8 cellular contexts compared by ENCODE assay signal in genomic region chr2:18387479-18388206, GRCh38.
DNase-seq lines count a peak whose midpoint lies in the region; ATAC-seq, FAIRE-seq and TF ChIP-seq lines count a peak whose summit lies in the region.

No MANE protein-coding gene starts in this region.

- intact Hi-C loops in CD8-positive, alpha-beta T cell (cut with DNase I, micrococcal nuclease) = loop anchor here in 1 of 2 experiments (1.0 to 2.0 kb wide), 2 partner anchors 1476 to 1711 kb away; no protein-coding TSS in a partner anchor
- intact Hi-C loops in activated CD8-positive, alpha-beta T cell treated with anti-CD3 and anti-CD28 coated beads for 36 hours (cut with micrococcal nuclease) = no loop called here
- intact Hi-C loops in endothelial cell of umbilical vein (cut with micrococcal nuclease) (loop anchor here (1.0 kb wide), 5 partner anchors 48 to 1476 kb away; no protein-coding TSS in a partner anchor), mucosa of descending colon (cut with DNase I, micrococcal nuclease) (no loop called here)

- H3K4me3 ChIP-seq in CD8-positive, alpha-beta T cell (ENCODE audit: low read depth, low read length) = no peak overlapping the region
- H3K4me3 ChIP-seq in endothelial cell of umbilical vein (replicated peaks in 1 of 3; ENCODE audit: insufficient read depth in 1 of 3, low read depth in 1 of 3, low read length in 3 of 3) (no peak overlapping the region), mucosa of descending colon (no peak overlapping the region)

- no TSS peak for BruUV-seq in endothelial cell of umbilical vein (replicated peaks; lab: Mats Ljungman, UMichigan)

- no peaks in the 10 kb centered on the region for H3K79me2 ChIP-seq in endothelial cell of umbilical vein (ENCODE audit: control insufficient read depth, insufficient read depth, low read length)

- DNase-seq in CD8-positive, alpha-beta T cell = peak; percentile 19 to 70 (median 45)
- DNase-seq in NCI-H524 treated with DMSO at 0.1 percent for 48 hours (lab: John Stamatoyannopoulos, UW) = peak; percentile 32
- DNase-seq in activated CD8-positive, alpha-beta T cell treated with anti-CD3 and anti-CD28 coated beads for 36 hours = peak; percentile 76
- peak; percentile 74 for DNase-seq in endothelial cell of umbilical vein (ENCODE audit: low read depth, low spot score)
- DNase-seq in mucosa of descending colon = peak; percentile 20 to 85 (median 62)
- peak; percentile 20 to 40 for DNase-seq in stimulated activated CD8-positive, alpha-beta memory T cell treated with anti-CD3 and anti-CD28 coated beads, Interleukin-7, amount 100 ng/mL, for 1 hour (ENCODE audit: low read depth in 2 of 2)

- TF ChIP-seq POLR2A in endothelial cell of umbilical vein (IDR thresholded peaks at IDR 0.05; ENCODE audit: low read depth, low read length) = no peak

- no peaks in the 10 kb centered on the region for H3K4me1 ChIP-seq in CD8-positive, alpha-beta T cell (ENCODE audit: insufficient read depth, low read length)
- peaks cover 12% of the 10 kb centered on the region for H3K4me1 ChIP-seq in endothelial cell of umbilical vein (ENCODE audit: control insufficient read depth, extremely low read depth, insufficient read depth, low read length)
- no peaks in the 10 kb centered on the region for H3K4me1 ChIP-seq in mucosa of descending colon (ENCODE audit: low read depth)

- H3K27ac Mint-ChIP-seq in CD8-positive, alpha-beta T cell = no peak overlapping the region
- H3K27ac Mint-ChIP-seq in activated CD8-positive, alpha-beta T cell treated with anti-CD3 and anti-CD28 coated beads for 36 hours = no peak overlapping the region

- no peak overlapping the region for H2AFZ ChIP-seq in endothelial cell of umbilical vein (ENCODE audit: low read depth, low read length)

- TF ChIP-seq CTCF in CD8-positive, alpha-beta T cell (IDR thresholded peaks at IDR 0.05) = peak; percentile 81
- TF ChIP-seq CTCF in activated CD8-positive, alpha-beta T cell treated with anti-CD3 and anti-CD28 coated beads for 36 hours (IDR thresholded peaks at IDR 0.05) = peak; percentile 90
- TF ChIP-seq CTCF in endothelial cell of umbilical vein (IDR thresholded peaks at IDR 0.05; ENCODE audit: extremely low read depth in 1 of 2, insufficient read depth in 1 of 2, low read depth in 1 of 2, low read length in 2 of 2) = peak; percentile 85 to 92
- TF ChIP-seq CTCF in mucosa of descending colon (IDR thresholded peaks at IDR 0.05) = peak; percentile 85

- POLR2A ChIA-PET in CD8-positive, alpha-beta T cell (lab: Charles Lee) = interaction anchor here (1.1 kb wide), 1 partner anchor 21 kb away, joined by 3 read pairs; no protein-coding TSS in a partner anchor
- POLR2A ChIA-PET in activated CD8-positive, alpha-beta T cell treated with anti-CD3 and anti-CD28 coated beads for 36 hours (lab: Charles Lee) = no interaction called here
- POLR2A ChIA-PET in endothelial cell of umbilical vein (lab: Charles Lee) = no interaction called here

- ATAC-seq in CD8-positive, alpha-beta T cell = peak; percentile 38
- ATAC-seq in GM19395 (IDR thresholded peaks at IDR 0.05; ENCODE audit: unreplicated experiment) = peak; percentile 97
- peak; percentile 87 for ATAC-seq in HG03457 (IDR thresholded peaks at IDR 0.05; ENCODE audit: unreplicated experiment)
- ATAC-seq in activated CD8-positive, alpha-beta T cell treated with anti-CD3 and anti-CD28 coated beads for 36 hours = peak; percentile 80
- peak; percentile 88 for ATAC-seq in mucosa of descending colon

- H3K9me3 Mint-ChIP-seq in CD8-positive, alpha-beta T cell = no peaks in the 10 kb centered on the region
- H3K9me3 Mint-ChIP-seq in activated CD8-positive, alpha-beta T cell treated with anti-CD3 and anti-CD28 coated beads for 36 hours = no peaks in the 10 kb centered on the region

- no peak overlapping the region for H3K4me3 Mint-ChIP-seq in CD8-positive, alpha-beta T cell
- no peak overlapping the region for H3K4me3 Mint-ChIP-seq in activated CD8-positive, alpha-beta T cell treated with anti-CD3 and anti-CD28 coated beads for 36 hours

- peaks cover 2% of the 10 kb centered on the region for H3K27me3 Mint-ChIP-seq in CD8-positive, alpha-beta T cell (ENCODE audit: low read depth)
- H3K27me3 Mint-ChIP-seq in activated CD8-positive, alpha-beta T cell treated with anti-CD3 and anti-CD28 coated beads for 36 hours = peaks cover 2% of the 10 kb centered on the region

- CTCF ChIA-PET in CD8-positive, alpha-beta T cell (lab: Charles Lee) = interaction anchor here (0.8 to 2.4 kb wide), 13 partner anchors 9 to 1487 kb away, joined by 3 to 14 read pairs (median 3); no protein-coding TSS in a partner anchor
- CTCF ChIA-PET in activated CD8-positive, alpha-beta T cell treated with anti-CD3 and anti-CD28 coated beads for 36 hours (lab: Charles Lee) = interaction anchor here (0.8 to 1.7 kb wide), 11 partner anchors 9 to 1475 kb away, joined by 3 to 8 read pairs (median 4); no protein-coding TSS in a partner anchor
- CTCF ChIA-PET in endothelial cell of umbilical vein (lab: Charles Lee) = interaction anchor here (1.0 to 2.7 kb wide), 12 partner anchors 11 to 960 kb away, joined by 3 to 11 read pairs (median 4); no protein-coding TSS in a partner anchor

- H3K27me3 ChIP-seq in CD8-positive, alpha-beta T cell (ENCODE audit: insufficient read depth, low read length) = no peaks in the 10 kb centered on the region
- no peaks in the 10 kb centered on the region for H3K27me3 ChIP-seq in endothelial cell of umbilical vein (ENCODE audit: control insufficient read depth in 2 of 2, insufficient read depth in 2 of 2, low read length in 2 of 2)

- H3K27ac ChIP-seq in CD8-positive, alpha-beta T cell (ENCODE audit: low read depth, low read length) = no peak overlapping the region
- H3K27ac ChIP-seq in endothelial cell of umbilical vein (ENCODE audit: insufficient read depth, low read depth, low read length) = no peak overlapping the region

- no peaks in the 10 kb centered on the region for H3K36me3 ChIP-seq in CD8-positive, alpha-beta T cell (ENCODE audit: insufficient read depth, low read length)
- no peaks in the 10 kb centered on the region for H3K36me3 ChIP-seq in endothelial cell of umbilical vein (ENCODE audit: control insufficient read depth in 2 of 2, extremely low read depth in 1 of 2, insufficient read depth in 2 of 2, low read length in 2 of 2)
- no peaks in the 10 kb centered on the region for H3K36me3 ChIP-seq in mucosa of descending colon (ENCODE audit: low read depth)

- no peaks in the 10 kb centered on the region for H3K9me3 ChIP-seq in CD8-positive, alpha-beta T cell (ENCODE audit: low read length)
- H3K9me3 ChIP-seq in endothelial cell of umbilical vein (replicated peaks; ENCODE audit: control insufficient read depth, insufficient read depth, low read length) = no peaks in the 10 kb centered on the region
- H3K9me3 ChIP-seq in mucosa of descending colon = no peaks in the 10 kb centered on the region

- H3K9me1 ChIP-seq in endothelial cell of umbilical vein (replicated peaks; ENCODE audit: control insufficient read depth, extremely low read depth, insufficient read depth, low read length) = no peaks in the 10 kb centered on the region

- no peaks in the 10 kb centered on the region for H4K20me1 ChIP-seq in endothelial cell of umbilical vein (replicated peaks; ENCODE audit: control insufficient read depth, extremely low read depth, insufficient read depth, low read length)

- dilution Hi-C loops in endothelial cell of umbilical vein (cut with MboI; ENCODE audit: extremely low pct_ligation_motif_present, low sequenced_read_pairs) = no loop called here

- no peak overlapping the region for H3K9ac ChIP-seq in endothelial cell of umbilical vein (replicated peaks; ENCODE audit: extremely low read depth, insufficient read depth, low read length)

- peak; percentile 76 for FAIRE-seq in endothelial cell of umbilical vein (lab: Jason Lieb, UNC)

- H3K36me3 Mint-ChIP-seq in CD8-positive, alpha-beta T cell = no peaks in the 10 kb centered on the region
- H3K36me3 Mint-ChIP-seq in activated CD8-positive, alpha-beta T cell treated with anti-CD3 and anti-CD28 coated beads for 36 hours (ENCODE audit: low read depth) = no peaks in the 10 kb centered on the region

- H3K4me1 Mint-ChIP-seq in CD8-positive, alpha-beta T cell (ENCODE audit: low read depth) = no peaks in the 10 kb centered on the region
- H3K4me1 Mint-ChIP-seq in activated CD8-positive, alpha-beta T cell treated with anti-CD3 and anti-CD28 coated beads for 36 hours (ENCODE audit: low read depth) = no peaks in the 10 kb centered on the region

- no peak overlapping the region for H3K4me2 ChIP-seq in endothelial cell of umbilical vein (ENCODE audit: insufficient read depth, low read length)

TF ChIP-seq in endothelial cell of umbilical vein, 7 proteins besides CTCF, POLR2A, EP300 and RAD21:
- no peak for TF ChIP-seq MYC (IDR thresholded peaks at IDR 0.05; ENCODE audit: low read depth, low read length)
- TF ChIP-seq GATA2 (IDR thresholded peaks at IDR 0.05; ENCODE audit: insufficient read depth, insufficient read length, low read depth, low read length) = no peak
- TF ChIP-seq JUN (IDR thresholded peaks at IDR 0.05; ENCODE audit: borderline replicate concordance, insufficient read depth, insufficient read length, low read depth) = no peak
- TF ChIP-seq EZH2 (IDR thresholded peaks at IDR 0.05; ENCODE audit: borderline replicate concordance, low read depth, low read length, severe bottlenecking) = no peak
- no peak for TF ChIP-seq MAX (IDR thresholded peaks at IDR 0.05; ENCODE audit: insufficient read depth, insufficient read length)
- no peak for TF ChIP-seq FOS (IDR thresholded peaks at IDR 0.05; ENCODE audit: borderline replicate concordance, insufficient read depth, low read length)
- no peak for TF ChIP-seq POLR2AphosphoS5 (IDR thresholded peaks at IDR 0.05; ENCODE audit: insufficient read depth, low read depth, low read length)

Comparison
In these comparisons a context has a peak if more than half of its experiments do, and no peak if none do; other contexts are left out.
1. ATAC-seq: peak in every context shown above with its lines; median percentile 97 in GM19395; 88 in mucosa of descending colon; 87 in HG03457; 80 in activated CD8-positive, alpha-beta T cell treated with anti-CD3 and anti-CD28 coated beads for 36 hours; 38 in CD8-positive, alpha-beta T cell.